ENCODE assay signal across 19 cellular contexts in the genomic region with DNA sequence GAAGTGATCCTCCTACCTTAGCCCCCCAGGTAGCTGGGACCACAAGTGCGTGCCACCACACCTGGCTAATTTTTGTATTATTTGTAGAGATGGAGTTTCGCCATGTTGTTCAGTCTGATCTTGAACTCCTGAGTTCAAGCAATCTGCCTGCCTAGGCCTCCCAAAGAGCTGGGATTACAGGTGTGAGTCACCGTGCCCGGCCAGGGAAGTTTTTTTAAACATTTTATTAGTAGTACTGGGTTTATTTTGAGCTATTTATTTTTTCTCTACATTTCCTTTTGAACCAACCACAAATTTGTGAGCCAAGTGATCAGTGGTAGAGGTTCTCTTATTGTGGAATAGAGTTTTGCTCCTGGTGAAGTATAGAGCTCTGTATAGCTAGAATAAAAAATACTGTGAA. TPM values are rescaled to one million over a fixed set of nuclear protein-coding genes. Genes with fewer than 3 reads are reported as not detected.
A peak's percentile ranks its signal among the peaks of the same experiment; 100 is the strongest.
DNase-seq lines count a peak whose midpoint lies in the region; ATAC-seq and TF ChIP-seq lines count a peak whose summit lies in the region.
"Had no signal": no experiment of that assay in that cellular context is flagged by ENCODE, and none has a peak within 500 bp of the region (broad histone marks: within the 10 kb centered on the region; RNA-seq: fewer than 3 reads in every experiment).

No MANE protein-coding gene starts in this region.

- peaks cover 57% of the 10 kb centered on the region for H3K79me2 ChIP-seq in mammary epithelial cell (ENCODE audit: insufficient read depth, low read length)

- WGBS in mammary epithelial cell (ENCODE audit: low coverage, missing lambda C conversion rate): 100% methylated on average over 4 of the region's 4 CpGs

- CTCF ChIA-PET in MCF 10A (lab: Yijun Ruan, JAX): interaction anchor here (0.5 to 1.5 kb wide), 5 partner anchors 10 to 259 kb away, joined by 3 to 6 read pairs (median 3); no protein-coding TSS in a partner anchor
- CTCF ChIA-PET in mammary epithelial cell (lab: Charles Lee; ENCODE audit: low non-redundant PET): no interaction called here

- H3K9me3 ChIP-seq in mammary epithelial cell (replicated peaks; ENCODE audit: insufficient read depth, low read length): no peaks in the 10 kb centered on the region
- no peaks in the 10 kb centered on the region for H3K9me3 ChIP-seq in MG63
- no peaks in the 10 kb centered on the region for H3K9me3 ChIP-seq in left ventricle myocardium inferior (replicated peaks)

- no TSS peak for BruUV-seq in MCF 10A (replicated peaks; lab: Mats Ljungman, UMichigan)
- no TSS peak for BruUV-seq in mammary epithelial cell (replicated peaks; lab: Mats Ljungman, UMichigan)

- H3K9me3 Mint-ChIP-seq in MCF 10A (ENCODE audit: unreplicated experiment): no peaks in the 10 kb centered on the region

- H3K27ac ChIP-seq in mammary epithelial cell (ENCODE audit: insufficient read depth, low read depth, low read length): no peak overlapping the region
- no peak overlapping the region for H3K27ac ChIP-seq in left ventricle myocardium inferior (replicated peaks)
- H3K27ac ChIP-seq: 22Rv1 had no signal

- H3K36me3 ChIP-seq in mammary epithelial cell (ENCODE audit: insufficient read depth, low read length) (peaks cover 23% of the 10 kb centered on the region), MG63 (peaks cover 35% of the 10 kb centered on the region), left ventricle myocardium inferior (peaks cover 27% of the 10 kb centered on the region)

- dilution Hi-C loops in mammary epithelial cell (cut with HindIII; ENCODE audit: low sequenced_read_pairs): no loop called here

- H4K20me1 ChIP-seq in mammary epithelial cell (ENCODE audit: insufficient read depth, low read length): no peaks in the 10 kb centered on the region

- POLR2A ChIA-PET in MCF 10A (lab: Yijun Ruan, JAX): no interaction called here

- intact Hi-C loops in MCF 10A (cut with micrococcal nuclease): no loop called here
- intact Hi-C loops in mammary epithelial cell (cut with micrococcal nuclease): no loop called here
- intact Hi-C loops in left ventricle myocardium inferior (cut with micrococcal nuclease): no loop called here

- no peaks in the 10 kb centered on the region for H3K27me3 Mint-ChIP-seq in MCF 10A (ENCODE audit: insufficient read depth, unreplicated experiment)

- no peak overlapping the region for H3K4me3 Mint-ChIP-seq in MCF 10A (ENCODE audit: unreplicated experiment)

- no peak overlapping the region for H3K27ac Mint-ChIP-seq in MCF 10A (ENCODE audit: low read depth, unreplicated experiment)

- no peak for ATAC-seq in GM21390 (IDR thresholded peaks at IDR 0.05; ENCODE audit: unreplicated experiment)
- ATAC-seq: HepG2 had no signal

- H3K4me1 ChIP-seq in mammary epithelial cell (ENCODE audit: insufficient read depth, low read length) (peaks cover 5% of the 10 kb centered on the region), left ventricle myocardium inferior (peaks cover 34% of the 10 kb centered on the region)

- DNase-seq in MCF 10A (ENCODE audit: unreplicated experiment) (peak; percentile 24), mammary epithelial cell (no peak), MG63 (peak; percentile 48), epithelial cell of esophagus (ENCODE audit: low read depth) (peak; percentile 16), cerebellar cortex (ENCODE audit: low spot score) (no peak), left ventricle myocardium inferior (no peak)
- DNase-seq in stimulated activated naive CD4-positive, alpha-beta T cell (lab: John Stamatoyannopoulos, UW): no peak
- DNase-seq: C1 segment of cervical spinal cord, Calu3, DMS79, GOT3, MV-4-11, NCI-H1417 treated with DMSO at 0.1 percent for 48 hours, NCI-H2029 treated with DMSO at 0.1 percent for 48 hours, NCI-H510A treated with DMSO at 0.1 percent for 48 hours, SIG-M5 had no signal

- peaks cover 31% of the 10 kb centered on the region for H3K36me3 Mint-ChIP-seq in MCF 10A (ENCODE audit: insufficient read depth, unreplicated experiment)

- H3K27me3 ChIP-seq in mammary epithelial cell (ENCODE audit: insufficient read depth, low read length) (no peaks in the 10 kb centered on the region), MG63 (no peaks in the 10 kb centered on the region), left ventricle myocardium inferior (ENCODE audit: low read depth) (no peaks in the 10 kb centered on the region)

- in situ Hi-C loops in mammary epithelial cell (cut with MboI; ENCODE audit: low sequenced_read_pairs in 2 of 2): no loop called here

- no peak overlapping the region for H3K9ac ChIP-seq in mammary epithelial cell (ENCODE audit: insufficient read depth, low read length)

- H3K4me1 Mint-ChIP-seq in MCF 10A (ENCODE audit: insufficient read depth, unreplicated experiment): peaks cover 13% of the 10 kb centered on the region

- H2AFZ ChIP-seq in mammary epithelial cell (ENCODE audit: low read depth, low read length): no peak overlapping the region

- TF ChIP-seq CTCF in MCF 10A (IDR thresholded peaks at IDR 0.05; ENCODE audit: unreplicated experiment): no peak
- TF ChIP-seq CTCF in mammary epithelial cell (conservative IDR thresholded peaks at IDR 0.05 in 1 of 2, IDR thresholded peaks at IDR 0.05 in 1 of 2; ENCODE audit: extremely low read depth in 1 of 2, insufficient read depth in 1 of 2, low read depth in 1 of 2, low read length in 2 of 2): no peak
- no peak for TF ChIP-seq CTCF in epithelial cell of esophagus (IDR thresholded peaks at IDR 0.05; ENCODE audit: insufficient read depth, low read depth, low read length, missing control alignments)
- no peak for TF ChIP-seq CTCF in left ventricle myocardium inferior (IDR thresholded peaks at IDR 0.05; ENCODE audit: borderline replicate concordance)

- no peak overlapping the region for H3K4me2 ChIP-seq in mammary epithelial cell (ENCODE audit: insufficient read depth, low read depth, low read length)

- H3K4me3 ChIP-seq in mammary epithelial cell (replicated peaks in 1 of 3; ENCODE audit: insufficient read depth in 1 of 3, low read depth in 2 of 3, low read length in 3 of 3): no peak overlapping the region
- H3K4me3 ChIP-seq in MG63: no peak overlapping the region
- no peak overlapping the region for H3K4me3 ChIP-seq in epithelial cell of esophagus (ENCODE audit: low read length)
- no peak overlapping the region for H3K4me3 ChIP-seq in left ventricle myocardium inferior

RNA-seq across cellular contexts. Expression of a gene that starts 33.7 kb away (rescaled TPM):
- total RNA-seq in MCF 10A (2022) (29.8 and 35.3 TPM in 2 replicates), mammary epithelial cell (10 to 100 TPM; 37.3 to 67.5 TPM), left ventricle myocardium inferior (31.2 TPM)
- 40.9 TPM for polyA plus RNA-seq in mammary epithelial cell
- polyA minus RNA-seq in mammary epithelial cell: 225 TPM
- 30.2 and 38.5 TPM in 2 replicates for total RNA-seq in MG63 (2014; rRNA removed; shearing (Covaris generic); ENCODE audit: low replicate concordance)

RNA-seq across cellular contexts. Expression of a gene that starts 46.1 kb away (rescaled TPM):
- total RNA-seq in MCF 10A (2022) (12.4 and 13.3 TPM in 2 replicates), mammary epithelial cell (10 to 100 TPM; 12.5 to 16.7 TPM), left ventricle myocardium inferior (7.9 TPM)
- polyA plus RNA-seq in mammary epithelial cell: 11.2 TPM
- 6.6 TPM for polyA minus RNA-seq in mammary epithelial cell
- 19.2 and 29.5 TPM in 2 replicates for total RNA-seq in MG63 (2014; rRNA removed; shearing (Covaris generic); ENCODE audit: low replicate concordance)

Comparison
In these comparisons a context has a peak if more than half of its experiments do, and no peak if none do; other contexts are left out.
1. DNase-seq: peak in MCF 10A (single experiment), MG63 (single experiment) and epithelial cell of esophagus (single experiment); none in mammary epithelial cell (single experiment), cerebellar cortex (single experiment), left ventricle myocardium inferior (single experiment) and stimulated activated naive CD4-positive, alpha-beta T cell (0 of 6).